ENCODE assay signal across 9 cellular contexts in genomic region chr7:76531643-76532042, GRCh38. TPM values are rescaled to one million over a fixed set of nuclear protein-coding genes. Genes with fewer than 3 reads are reported as not detected.
"Had no signal": no experiment of that assay in that cellular context is flagged by ENCODE, and none has a peak within 500 bp of the region (broad histone marks: within the 10 kb centered on the region; RNA-seq: fewer than 3 reads in every experiment).

No MANE protein-coding gene starts in this region.

RNA-seq across cellular contexts. Expression of gene SPDYE16, which starts 11.5 kb away (rescaled TPM):
- total RNA-seq: colonic mucosa, dermis blood vessel endothelial cell, epithelial cell of proximal tubule, esophagus mucosa, esophagus squamous epithelium, fibroblast of villous mesenchyme, foreskin keratinocyte, glomerular endothelial cell had no signal

RNA-seq across cellular contexts. Expression of gene UPK3B, which starts 21.3 kb away (rescaled TPM):
- total RNA-seq: epithelial cell of proximal tubule, frontal cortex had no signal
